23 cellular contexts compared by ENCODE assay signal in genomic region chr9:75451505-75451904, GRCh38.
DNase-seq lines count a peak whose midpoint lies in the region; ATAC-seq, FAIRE-seq and TF ChIP-seq lines count a peak whose summit lies in the region.
"Had no signal": no experiment of that assay in that cellular context is flagged by ENCODE, and none has a peak within 500 bp of the region (broad histone marks: within the 10 kb centered on the region; RNA-seq: fewer than 3 reads in every experiment).

No MANE protein-coding gene starts in this region.

- no peak for FAIRE-seq in bronchial epithelial cell (lab: Jason Lieb, UNC)
- FAIRE-seq: keratinocyte had no signal

- no TSS peak for BruUV-seq in MCF 10A (replicated peaks; lab: Mats Ljungman, UMichigan)

- ATAC-seq in lung (ENCODE audit: insufficient read depth, low FRiP score) (peak; percentile 63), aorta (ENCODE audit: low FRiP score) (peak; percentile 69)
- ATAC-seq: activated CD8-positive, alpha-beta memory T cell treated with anti-CD3 and anti-CD28 coated beads, Interleukin-2, amount 10 ng/mL, durations not matched to agents 7 days and 5 days had no signal

- H3K9me3 ChIP-seq in breast epithelium (no peaks in the 10 kb centered on the region), lung (ENCODE audit: control insufficient read depth in 2 of 2, insufficient read depth in 1 of 2, low read length in 1 of 2) (no peaks in the 10 kb centered on the region), aorta (ENCODE audit: control insufficient read depth, low read length) (no peaks in the 10 kb centered on the region), vagina (no peaks in the 10 kb centered on the region)

- intact Hi-C loops in MCF 10A (cut with micrococcal nuclease) (no loop called here), breast epithelium (cut with DNase I; ENCODE audit: low total_unique reads) (no loop called here), aorta (cut with DNase I) (loop anchor here in 1 of 2 donors (5.0 kb wide), 2 partner anchors 81 to 184 kb away; no protein-coding TSS in a partner anchor), vagina (cut with DNase I) (no loop called here)

- DNase-seq in MCF 10A (ENCODE audit: unreplicated experiment) (peak; percentile 62), breast epithelium (ENCODE audit: low spot score in 2 of 2) (no peak), bronchial epithelial cell (ENCODE audit: low read depth) (peak; percentile 2), lung (ENCODE audit: low spot score) (peak; percentile 28), aorta (no peak), SW 1271 (lab: John Stamatoyannopoulos, UW) (no peak), vagina (ENCODE audit: extremely low spot score in 2 of 2) (no peak)
- DNase-seq in activated naive CD8-positive, alpha-beta T cell treated with anti-CD3 and anti-CD28 coated beads for 36 hours = no peak
- DNase-seq: activated CD4-positive, alpha-beta T cell treated with anti-CD3 and anti-CD28 coated beads for 1 hour; activated CD8-positive, alpha-beta memory T cell treated with anti-CD3 and anti-CD28 coated beads, Interleukin-2, amount 10 ng/mL, durations not matched to agents 7 days and 5 days; activated gamma-delta T cell; CD4-positive, CD25-positive, alpha-beta regulatory T cell; head of caudate nucleus; IMR-90; midbrain; NK-92 treated with Interleukin-12 subunit alpha and Interleukin-12 subunit beta, amount 100 ng/mL, for 24 hours; occipital lobe; T-helper 2 cell had no signal

- H3K36me3 ChIP-seq in breast epithelium (no peaks in the 10 kb centered on the region), bronchial epithelial cell (ENCODE audit: control insufficient read depth, insufficient read depth, low read length) (no peaks in the 10 kb centered on the region), lung (ENCODE audit: control insufficient read depth in 2 of 2, insufficient read depth in 2 of 2, low read length in 2 of 2) (no peaks in the 10 kb centered on the region), aorta (ENCODE audit: control insufficient read depth in 1 of 2, insufficient read depth in 2 of 2, low read length in 1 of 2) (no peaks in the 10 kb centered on the region), vagina (no peaks in the 10 kb centered on the region)

- H3K4me3 ChIP-seq in breast epithelium (no peak overlapping the region), bronchial epithelial cell (ENCODE audit: low read depth, low read length) (no peak overlapping the region), lung (no peak overlapping the region), aorta (ENCODE audit: low read length in 2 of 2) (no peak overlapping the region), vagina (no peak overlapping the region)
- H3K4me3 ChIP-seq: skin epidermis had no signal

- H3K4me3 Mint-ChIP-seq in MCF 10A (ENCODE audit: unreplicated experiment) = no peak overlapping the region
- H3K4me3 Mint-ChIP-seq in activated naive CD8-positive, alpha-beta T cell treated with anti-CD3 and anti-CD28 coated beads for 36 hours = no peak overlapping the region
- H3K4me3 Mint-ChIP-seq: activated CD8-positive, alpha-beta memory T cell treated with anti-CD3 and anti-CD28 coated beads, Interleukin-2, amount 10 ng/mL, durations not matched to agents 7 days and 5 days; CD4-positive, CD25-positive, alpha-beta regulatory T cell; dendritic cell treated with granulocyte-macrophage colony-stimulating factor and Interleukin-4, amounts not matched to agents 40 ng/mL and 50 ng/mL, for 4 days; type B pancreatic cell had no signal

- H3K27me3 ChIP-seq in breast epithelium = no peaks in the 10 kb centered on the region
- no peaks in the 10 kb centered on the region for H3K27me3 ChIP-seq in bronchial epithelial cell (ENCODE audit: control insufficient read depth, insufficient read depth, low read length)
- H3K27me3 ChIP-seq in lung (ENCODE audit: control insufficient read depth, insufficient read depth) = no peaks in the 10 kb centered on the region
- no peaks in the 10 kb centered on the region for H3K27me3 ChIP-seq in aorta (ENCODE audit: control insufficient read depth in 1 of 2, insufficient read depth in 2 of 2, low read length in 1 of 2)
- H3K27me3 ChIP-seq in vagina = no peaks in the 10 kb centered on the region

- no peaks in the 10 kb centered on the region for H3K27me3 Mint-ChIP-seq in MCF 10A (ENCODE audit: insufficient read depth, unreplicated experiment)
- peaks cover 8% of the 10 kb centered on the region for H3K27me3 Mint-ChIP-seq in activated naive CD8-positive, alpha-beta T cell treated with anti-CD3 and anti-CD28 coated beads for 36 hours
- H3K27me3 Mint-ChIP-seq: activated CD8-positive, alpha-beta memory T cell treated with anti-CD3 and anti-CD28 coated beads, Interleukin-2, amount 10 ng/mL, durations not matched to agents 7 days and 5 days; CD4-positive, CD25-positive, alpha-beta regulatory T cell had no signal

- POLR2A ChIA-PET in MCF 10A (lab: Yijun Ruan, JAX) = no interaction called here

- no peaks in the 10 kb centered on the region for H3K36me3 Mint-ChIP-seq in MCF 10A (ENCODE audit: insufficient read depth, unreplicated experiment)
- H3K36me3 Mint-ChIP-seq in activated naive CD8-positive, alpha-beta T cell treated with anti-CD3 and anti-CD28 coated beads for 36 hours = no peaks in the 10 kb centered on the region
- H3K36me3 Mint-ChIP-seq: activated CD8-positive, alpha-beta memory T cell treated with anti-CD3 and anti-CD28 coated beads, Interleukin-2, amount 10 ng/mL, durations not matched to agents 7 days and 5 days; CD4-positive, CD25-positive, alpha-beta regulatory T cell; type B pancreatic cell had no signal

- H3K27ac ChIP-seq in breast epithelium (peak overlapping the region in 1 of 2 donors; percentile 32), lung (ENCODE audit: low read depth in 1 of 2, low read length in 1 of 2) (no peak overlapping the region), aorta (ENCODE audit: low read depth in 1 of 2, low read length in 2 of 2) (no peak overlapping the region), vagina (no peak overlapping the region)
- H3K27ac ChIP-seq: RWPE1 had no signal

- no peaks in the 10 kb centered on the region for H3K4me1 Mint-ChIP-seq in MCF 10A (ENCODE audit: insufficient read depth, unreplicated experiment)
- H3K4me1 Mint-ChIP-seq in activated naive CD8-positive, alpha-beta T cell treated with anti-CD3 and anti-CD28 coated beads for 36 hours = no peaks in the 10 kb centered on the region
- H3K4me1 Mint-ChIP-seq: activated CD8-positive, alpha-beta memory T cell treated with anti-CD3 and anti-CD28 coated beads, Interleukin-2, amount 10 ng/mL, durations not matched to agents 7 days and 5 days; CD4-positive, CD25-positive, alpha-beta regulatory T cell had no signal

- no peak overlapping the region for H3K27ac Mint-ChIP-seq in MCF 10A (ENCODE audit: low read depth, unreplicated experiment)
- H3K27ac Mint-ChIP-seq in activated naive CD8-positive, alpha-beta T cell treated with anti-CD3 and anti-CD28 coated beads for 36 hours = no peak overlapping the region
- H3K27ac Mint-ChIP-seq: activated CD8-positive, alpha-beta memory T cell treated with anti-CD3 and anti-CD28 coated beads, Interleukin-2, amount 10 ng/mL, durations not matched to agents 7 days and 5 days; CD4-positive, CD25-positive, alpha-beta regulatory T cell; dendritic cell treated with granulocyte-macrophage colony-stimulating factor and Interleukin-4, amounts not matched to agents 40 ng/mL and 50 ng/mL, for 4 days; type B pancreatic cell had no signal

- TF ChIP-seq POLR2A in breast epithelium (IDR thresholded peaks at IDR 0.05) (no peak), vagina (IDR thresholded peaks at IDR 0.05) (no peak)

- peaks cover 0 to 3% of the 10 kb centered on the region in 2 donors for H3K4me1 ChIP-seq in breast epithelium
- H3K4me1 ChIP-seq in lung (ENCODE audit: control insufficient read depth in 2 of 2, insufficient read depth in 2 of 2, low read length in 2 of 2) = peaks cover 0 to 2% of the 10 kb centered on the region in 2 donors
- peaks cover 3 to 5% of the 10 kb centered on the region in 2 donors for H3K4me1 ChIP-seq in aorta (ENCODE audit: control insufficient read depth in 1 of 2, insufficient read depth in 2 of 2, low read length in 2 of 2)
- H3K4me1 ChIP-seq in vagina = peaks cover 56% of the 10 kb centered on the region

- TF ChIP-seq CTCF in MCF 10A (IDR thresholded peaks at IDR 0.05; ENCODE audit: unreplicated experiment) (no peak), breast epithelium (IDR thresholded peaks at IDR 0.05) (no peak), bronchial epithelial cell (IDR thresholded peaks at IDR 0.05; ENCODE audit: insufficient read depth, low read length, severe bottlenecking) (no peak), lung (IDR thresholded peaks at IDR 0.05; ENCODE audit: control extremely low read depth, extremely low read depth) (no peak), vagina (IDR thresholded peaks at IDR 0.05) (no peak)

- H3K9me3 Mint-ChIP-seq in MCF 10A (ENCODE audit: unreplicated experiment) = peaks cover 19% of the 10 kb centered on the region
- H3K9me3 Mint-ChIP-seq in activated naive CD8-positive, alpha-beta T cell treated with anti-CD3 and anti-CD28 coated beads for 36 hours = no peaks in the 10 kb centered on the region
- H3K9me3 Mint-ChIP-seq: dendritic cell treated with granulocyte-macrophage colony-stimulating factor and Interleukin-4, amounts not matched to agents 40 ng/mL and 50 ng/mL, for 4 days; type B pancreatic cell had no signal

- CTCF ChIA-PET in MCF 10A (lab: Yijun Ruan, JAX) = interaction anchor here (1.5 kb wide), 1 partner anchor 250 kb away, joined by 6 read pairs; no protein-coding TSS in a partner anchor

Comparison
In these comparisons a context has a peak if more than half of its experiments do, and no peak if none do; other contexts are left out.
1. DNase-seq: peak in MCF 10A (single experiment), bronchial epithelial cell (single experiment) and lung (single experiment); none in breast epithelium (0 of 2), aorta (0 of 2), activated naive CD8-positive, alpha-beta T cell treated with anti-CD3 and anti-CD28 coated beads for 36 hours (single experiment), SW 1271 (0 of 2) and vagina (0 of 2).